9 cellular contexts compared by ENCODE assay signal in the genomic region with DNA sequence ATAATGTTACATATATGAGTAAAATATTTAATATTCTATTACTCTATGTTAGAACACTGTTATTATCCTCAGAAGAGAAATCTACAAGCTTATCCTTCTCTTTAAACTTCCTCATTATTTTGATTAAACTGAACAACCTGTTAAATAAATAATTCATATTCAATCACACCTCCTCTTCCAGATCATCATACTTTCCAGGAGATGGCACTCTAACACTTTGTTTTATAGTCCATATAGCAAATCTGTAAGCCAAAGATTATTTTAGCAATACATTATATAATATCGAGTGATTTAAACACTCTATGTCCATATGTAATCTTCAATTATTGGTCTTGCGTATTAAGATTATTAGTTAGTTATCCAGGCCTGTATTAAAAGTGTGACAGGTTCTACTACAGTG.
A peak's percentile ranks its signal among the peaks of the same experiment; 100 is the strongest.
DNase-seq lines count a peak whose midpoint lies in the region; ATAC-seq and TF ChIP-seq lines count a peak whose summit lies in the region.
"Had no signal": no experiment of that assay in that cellular context is flagged by ENCODE, and none has a peak within 500 bp of the region (broad histone marks: within the 10 kb centered on the region; RNA-seq: fewer than 3 reads in every experiment).

No MANE protein-coding gene starts in this region.

- no peaks in the 10 kb centered on the region for H3K36me3 ChIP-seq in upper lobe of right lung

- DNase-seq in SIG-M5 treated with dmso at 0.1 percent for 504 hours (lab: John Stamatoyannopoulos, UW; ENCODE audit: unreplicated experiment), result peak; percentile 29
- no peak for DNase-seq in SIG-M5 (lab: John Stamatoyannopoulos, UW)
- DNase-seq in NCI-H82 treated with DMSO at 0.1 percent for 48 hours (lab: John Stamatoyannopoulos, UW; ENCODE audit: unreplicated experiment), result peak; percentile 29
- peak; percentile 6 for DNase-seq in epithelial cell of proximal tubule (ENCODE audit: low read depth)
- no peak for DNase-seq in upper lobe of right lung
- no peak for DNase-seq in activated T-cell treated with anti-CD3 and anti-CD28 coated beads, Interleukin-2, amount 50 U/mL, for 48 hours

- H3K4me3 ChIP-seq in epithelial cell of proximal tubule (ENCODE audit: low read depth, low read length) (no peak overlapping the region), upper lobe of right lung (no peak overlapping the region)

- intact Hi-C loops in upper lobe of right lung (cut with DNase I), result no loop called here

- H3K27ac ChIP-seq in upper lobe of right lung, result no peak overlapping the region

- H3K9me3 ChIP-seq in upper lobe of right lung, result no peaks in the 10 kb centered on the region

- peak; percentile 56 for TF ChIP-seq CTCF in epithelial cell of proximal tubule (conservative IDR thresholded peaks at IDR 0.05; ENCODE audit: low read depth, low read length)
- peak; percentile 33 for TF ChIP-seq CTCF in upper lobe of right lung (IDR thresholded peaks at IDR 0.05)

- H3K4me1 ChIP-seq in upper lobe of right lung, result no peaks in the 10 kb centered on the region

- no peaks in the 10 kb centered on the region for H3K27me3 ChIP-seq in upper lobe of right lung

- ATAC-seq in upper lobe of right lung, result no peak
- no peak for ATAC-seq in GM21717 (IDR thresholded peaks at IDR 0.05; ENCODE audit: unreplicated experiment)
- no peak for ATAC-seq in GM21515 (IDR thresholded peaks at IDR 0.05; ENCODE audit: unreplicated experiment)
- ATAC-seq: sciatic nerve had no signal

Comparison
In these comparisons a context has a peak if more than half of its experiments do, and no peak if none do; other contexts are left out.
1. DNase-seq: peak in SIG-M5 treated with dmso at 0.1 percent for 504 hours (single experiment), NCI-H82 treated with DMSO at 0.1 percent for 48 hours (single experiment) and epithelial cell of proximal tubule (single experiment); none in SIG-M5 (single experiment), upper lobe of right lung (single experiment) and activated T-cell treated with anti-CD3 and anti-CD28 coated beads, Interleukin-2, amount 50 U/mL, for 48 hours (0 of 2).